8 cellular contexts compared by ENCODE assay signal in genomic region chr14:103057372-103058208, GRCh38. TPM values are rescaled to one million over a fixed set of nuclear protein-coding genes. Genes with fewer than 3 reads are reported as not detected.
DNase-seq lines count a peak whose midpoint lies in the region; ATAC-seq, FAIRE-seq and TF ChIP-seq lines count a peak whose summit lies in the region.

Gene CDC42BPB (minus strand): TSS chr14:103057549. CDS start chr14:103057173, 376 bp downstream.

- no peak for TF ChIP-seq CTCF in D721Med (IDR thresholded peaks at IDR 0.05; ENCODE audit: insufficient read depth, missing control alignments)
- TF ChIP-seq CTCF in RWPE2 (IDR thresholded peaks at IDR 0.05; ENCODE audit: poor library complexity, severe bottlenecking): no peak
- peak in 1 of 4 experiments; percentile 10 for TF ChIP-seq CTCF in gastroesophageal sphincter (IDR thresholded peaks at IDR 0.05)
- no peak for TF ChIP-seq CTCF in neural progenitor cell (IDR thresholded peaks at IDR 0.05)

- FAIRE-seq in D721Med (lab: Jason Lieb, UNC): no peak

- peak within 1 kb of the TSS; percentile 57 for H2AFZ ChIP-seq in neural progenitor cell (replicated peaks)

- H3K27ac ChIP-seq in RWPE2 (ENCODE audit: poor library complexity, severe bottlenecking): peak within 1 kb of the TSS; percentile 80
- peak within 1 kb of the TSS; percentile 54 to 99 (median 92) for H3K27ac ChIP-seq in gastroesophageal sphincter
- peak within 1 kb of the TSS; percentile 23 for H3K27ac ChIP-seq in neural progenitor cell
- H3K27ac ChIP-seq in temporal lobe (ENCODE audit: low read depth, low read length): peak within 1 kb of the TSS; percentile 74

- TF ChIP-seq POLR2A in gastroesophageal sphincter (IDR thresholded peaks at IDR 0.05): peak in 1 of 2 donors; percentile 39

- 20% methylated on average over 1 of the region's 115 CpGs; no CpG with 5 or more reads in 1 of the 2 donors for WGBS in gastroesophageal sphincter (ENCODE audit: low coverage in 1 of 2), 2 donors

- H3K27me3 Mint-ChIP-seq in IgD-negative memory B cell: no peaks in the 10 kb centered on the region
- peaks cover 9% of the 10 kb centered on the region for H3K27me3 Mint-ChIP-seq in neural progenitor cell (ENCODE audit: insufficient read depth, low read depth)

- peaks cover 12% of the 10 kb centered on the region for H3F3A ChIP-seq in neural progenitor cell (ENCODE audit: low read depth)

- H3K4me3 ChIP-seq in RWPE2 (ENCODE audit: severe bottlenecking) (peak within 1 kb of the TSS; percentile 80), gastroesophageal sphincter (peak within 1 kb of the TSS; percentile 67 to 78), neural progenitor cell (peak within 1 kb of the TSS; percentile 98)

- peaks cover 12% of the 10 kb centered on the region for H3K4me1 ChIP-seq in RWPE2 (ENCODE audit: insufficient read depth, poor library complexity, severe bottlenecking)
- H3K4me1 ChIP-seq in gastroesophageal sphincter: peaks cover 0 to 61% (median 31%) of the 10 kb centered on the region in 3 donors
- H3K4me1 ChIP-seq in neural progenitor cell: peaks cover 11% of the 10 kb centered on the region

- peaks cover 49% of the 10 kb centered on the region for H3K79me2 ChIP-seq in neural progenitor cell (ENCODE audit: low read depth)

- H3K9me3 ChIP-seq in RWPE2 (ENCODE audit: severe bottlenecking) (no peaks in the 10 kb centered on the region), gastroesophageal sphincter (no peaks in the 10 kb centered on the region), neural progenitor cell (ENCODE audit: low read depth) (no peaks in the 10 kb centered on the region)

- H3K36me3 ChIP-seq in RWPE2 (ENCODE audit: low read depth) (peaks cover 8% of the 10 kb centered on the region), gastroesophageal sphincter (no peaks in the 10 kb centered on the region), neural progenitor cell (no peaks in the 10 kb centered on the region)

- H4K20me1 ChIP-seq in neural progenitor cell (ENCODE audit: low read depth): peaks cover 49% of the 10 kb centered on the region

- H3K4me1 Mint-ChIP-seq in IgD-negative memory B cell: peaks cover 14 to 27% (median 17%) of the 10 kb centered on the region in 3 donors
- H3K4me1 Mint-ChIP-seq in neural progenitor cell: peaks cover 30% of the 10 kb centered on the region

- DNase-seq in D721Med (ENCODE audit: insufficient read length, low spot score) (peak; percentile 76), RWPE2 (ENCODE audit: low spot score) (peak; percentile 95), neural progenitor cell (ENCODE audit: low spot score) (peak; percentile 98)
- peak; percentile 50 for DNase-seq in activated naive CD4-positive, alpha-beta T cell treated with anti-CD3 and anti-CD28 coated beads, Interleukin-2, amount 50 U/mL, for 16 hours

- H3K27ac Mint-ChIP-seq in IgD-negative memory B cell: peak within 1 kb of the TSS; percentile 22 to 81 (median 53)
- H3K27ac Mint-ChIP-seq in neural progenitor cell: peak within 1 kb of the TSS; percentile 66

- peak within 1 kb of the TSS; percentile 93 for H3K4me2 ChIP-seq in neural progenitor cell

- ATAC-seq in GM21619 (IDR thresholded peaks at IDR 0.05; ENCODE audit: unreplicated experiment) (peak; percentile 64), RWPE2 (ENCODE audit: low read depth) (peak; percentile 92), gastroesophageal sphincter (peak; percentile 98)

- no peaks in the 10 kb centered on the region for H3K36me3 Mint-ChIP-seq in IgD-negative memory B cell
- peaks cover 1% of the 10 kb centered on the region for H3K36me3 Mint-ChIP-seq in neural progenitor cell

- H3K27me3 ChIP-seq in RWPE2 (ENCODE audit: insufficient read depth, poor library complexity, severe bottlenecking) (no peaks in the 10 kb centered on the region), gastroesophageal sphincter (no peaks in the 10 kb centered on the region), neural progenitor cell (no peaks in the 10 kb centered on the region)

- no peaks in the 10 kb centered on the region for H3K9me3 Mint-ChIP-seq in IgD-negative memory B cell
- H3K9me3 Mint-ChIP-seq in neural progenitor cell: no peaks in the 10 kb centered on the region

- no peak for TF ChIP-seq EP300 in gastroesophageal sphincter (IDR thresholded peaks at IDR 0.05)

- H3K9ac ChIP-seq in neural progenitor cell: peak within 1 kb of the TSS; percentile 69

- H3K4me3 Mint-ChIP-seq in IgD-negative memory B cell: peak within 1 kb of the TSS; percentile 82 to 95 (median 87)
- peak within 1 kb of the TSS; percentile 93 for H3K4me3 Mint-ChIP-seq in neural progenitor cell

RNA-seq across cellular contexts. Expression of gene CDC42BPB, which starts in this region (rescaled TPM):
- polyA plus RNA-seq in IgD-negative memory B cell: 1.2 TPM
- total RNA-seq in gastroesophageal sphincter (100 to 1,000 TPM in 1 of 4 donors, 10 to 100 TPM in 3; 86.7 to 151 (median 97.3) TPM), neural progenitor cell (ENCODE audit: low replicate concordance) (48.2 and 78.7 TPM in 2 replicates), temporal lobe (84.3 TPM)

Comparison
In these comparisons a context has a peak if more than half of its experiments do, and no peak if none do; other contexts are left out.
1. Peak in every context shown above with its lines: DNase-seq, ATAC-seq, H3K4me3 ChIP-seq and H3K27ac ChIP-seq.
2. H3K27ac ChIP-seq: peak in every context shown above with its lines; median percentile 92 in gastroesophageal sphincter; 80 in RWPE2; 74 in temporal lobe; 23 in neural progenitor cell.